Comparison of ENCODE assay signal across 14 cellular contexts in the genomic region with DNA sequence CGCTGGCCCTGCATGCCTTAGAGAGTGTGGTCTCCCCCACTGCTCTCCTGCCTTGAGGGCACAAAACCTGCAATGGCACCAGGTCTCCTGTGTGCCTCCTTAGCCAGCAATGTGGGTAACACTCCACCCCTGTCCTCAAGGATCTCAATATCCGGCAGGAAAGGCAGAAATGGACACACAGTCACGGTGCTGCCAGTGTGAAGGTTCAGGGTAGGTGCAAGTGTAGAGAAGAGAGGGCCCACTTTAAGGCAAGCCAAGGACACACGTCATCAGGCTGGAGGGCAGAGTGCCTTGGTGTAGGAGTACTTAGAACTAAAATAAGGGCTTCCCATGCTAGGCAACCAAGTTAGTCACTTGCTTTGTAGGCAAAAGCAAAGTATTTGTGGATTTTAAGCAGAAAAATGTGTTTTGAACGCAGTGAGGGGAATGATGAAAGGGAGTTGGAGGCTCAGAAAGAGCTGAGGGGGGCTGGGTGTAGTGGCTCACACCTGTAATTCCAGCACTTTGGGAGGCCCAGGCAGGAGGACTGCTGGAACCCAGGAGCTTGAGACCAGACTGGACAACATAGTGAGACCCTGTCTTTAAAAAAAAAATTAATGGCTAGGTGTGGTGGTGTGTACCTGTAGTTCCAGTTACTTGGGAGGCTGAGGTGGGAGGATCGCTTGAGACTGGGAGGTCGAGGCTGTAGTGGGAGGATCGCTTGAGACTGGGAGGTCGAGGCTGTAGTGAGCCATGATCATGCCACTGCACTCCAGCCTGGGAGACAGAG.
DNase-seq lines count a peak whose midpoint lies in the region; ATAC-seq, FAIRE-seq and TF ChIP-seq lines count a peak whose summit lies in the region.
"Had no signal": no experiment of that assay in that cellular context is flagged by ENCODE, and none has a peak within 500 bp of the region (broad histone marks: within the 10 kb centered on the region; RNA-seq: fewer than 3 reads in every experiment).

No MANE protein-coding gene starts in this region.

- no TSS peak for BruUV-seq in MCF 10A (replicated peaks; lab: Mats Ljungman, UMichigan)
- BruUV-seq in mammary epithelial cell (replicated peaks; lab: Mats Ljungman, UMichigan), result no TSS peak

- H3K27ac Mint-ChIP-seq in MCF 10A (ENCODE audit: low read depth, unreplicated experiment) (peak overlapping the region; percentile 50), nephron progenitor cell (peak overlapping the region; percentile 71), progenitor cell of endocrine pancreas (peak overlapping the region; percentile 69), chondrocyte (ENCODE audit: unreplicated experiment) (no peak overlapping the region)

- H3K4me3 Mint-ChIP-seq in MCF 10A (ENCODE audit: unreplicated experiment), result no peak overlapping the region
- H3K4me3 Mint-ChIP-seq in nephron progenitor cell, result no peak overlapping the region
- H3K4me3 Mint-ChIP-seq in progenitor cell of endocrine pancreas (ENCODE audit: low read depth), result no peak overlapping the region
- H3K4me3 Mint-ChIP-seq in chondrocyte (ENCODE audit: unreplicated experiment), result no peak overlapping the region
- H3K4me3 Mint-ChIP-seq: CD14-positive monocyte had no signal

- no peaks in the 10 kb centered on the region for H3K9me3 Mint-ChIP-seq in MCF 10A (ENCODE audit: unreplicated experiment)
- H3K9me3 Mint-ChIP-seq in nephron progenitor cell, result no peaks in the 10 kb centered on the region
- no peaks in the 10 kb centered on the region for H3K9me3 Mint-ChIP-seq in progenitor cell of endocrine pancreas (ENCODE audit: low read depth)
- H3K9me3 Mint-ChIP-seq in chondrocyte (ENCODE audit: low read depth), result no peaks in the 10 kb centered on the region

- dilution Hi-C loops in mammary epithelial cell (cut with HindIII; ENCODE audit: low sequenced_read_pairs), result no loop called here

- no peak for ATAC-seq in HG02588 (IDR thresholded peaks at IDR 0.05; ENCODE audit: unreplicated experiment)

- no peak overlapping the region for H3K4me3 ChIP-seq in mammary epithelial cell (replicated peaks in 1 of 3; ENCODE audit: insufficient read depth in 1 of 3, low read depth in 2 of 3, low read length in 3 of 3)
- H3K4me3 ChIP-seq: HAP-1 had no signal

- POLR2A ChIA-PET in MCF 10A (lab: Yijun Ruan, JAX), result no interaction called here

- H3K4me1 ChIP-seq in mammary epithelial cell (ENCODE audit: insufficient read depth, low read length), result no peaks in the 10 kb centered on the region

- no peak overlapping the region for H3K9ac ChIP-seq in mammary epithelial cell (ENCODE audit: insufficient read depth, low read length)

- no peaks in the 10 kb centered on the region for H3K27me3 ChIP-seq in mammary epithelial cell (ENCODE audit: insufficient read depth, low read length)

- no peaks in the 10 kb centered on the region for H4K20me1 ChIP-seq in mammary epithelial cell (ENCODE audit: insufficient read depth, low read length)

- 79% methylated on average over 9 of the region's 9 CpGs for WGBS in mammary epithelial cell (ENCODE audit: low coverage, missing lambda C conversion rate)

- H3K27me3 Mint-ChIP-seq in MCF 10A (ENCODE audit: insufficient read depth, unreplicated experiment) (no peaks in the 10 kb centered on the region), nephron progenitor cell (ENCODE audit: low read depth, poor library complexity) (no peaks in the 10 kb centered on the region), progenitor cell of endocrine pancreas (peaks cover 3% of the 10 kb centered on the region), chondrocyte (ENCODE audit: low read depth) (no peaks in the 10 kb centered on the region)

- DNase-seq in MCF 10A (ENCODE audit: unreplicated experiment) (no peak), mammary epithelial cell (no peak), HTR-8/SVneo (ENCODE audit: insufficient read length, low spot score) (no peak), nephron progenitor cell (no peak), progenitor cell of endocrine pancreas (ENCODE audit: low spot score, unreplicated experiment) (no peak), middle frontal gyrus (ENCODE audit: extremely low spot score, low spot score) (no peak), chondrocyte (ENCODE audit: low spot score) (no peak)
- DNase-seq: DMS53, GF-D8, GOT3 had no signal

- in situ Hi-C loops in mammary epithelial cell (cut with MboI; ENCODE audit: low sequenced_read_pairs in 2 of 2), result loop anchor here in 1 of 2 donors (25.0 kb wide), 1 partner anchor 1409 kb away; no protein-coding TSS in a partner anchor

- intact Hi-C loops in MCF 10A (cut with micrococcal nuclease) (no loop called here), mammary epithelial cell (cut with micrococcal nuclease) (no loop called here)

- H3K36me3 ChIP-seq in mammary epithelial cell (ENCODE audit: insufficient read depth, low read length), result no peaks in the 10 kb centered on the region
- H3K36me3 ChIP-seq: HAP-1 had no signal

- H3K4me2 ChIP-seq in mammary epithelial cell (ENCODE audit: insufficient read depth, low read depth, low read length), result no peak overlapping the region

- TF ChIP-seq CTCF in MCF 10A (IDR thresholded peaks at IDR 0.05; ENCODE audit: unreplicated experiment), result no peak
- no peak for TF ChIP-seq CTCF in mammary epithelial cell (conservative IDR thresholded peaks at IDR 0.05 in 1 of 2, IDR thresholded peaks at IDR 0.05 in 1 of 2; ENCODE audit: extremely low read depth in 1 of 2, insufficient read depth in 1 of 2, low read depth in 1 of 2, low read length in 2 of 2)
- TF ChIP-seq CTCF in nephron progenitor cell (IDR thresholded peaks at IDR 0.05), result no peak
- no peak for TF ChIP-seq CTCF in progenitor cell of endocrine pancreas (IDR thresholded peaks at IDR 0.05; ENCODE audit: unreplicated experiment)
- no peak for TF ChIP-seq CTCF in chondrocyte (IDR thresholded peaks at IDR 0.05)

- CTCF ChIA-PET in MCF 10A (lab: Yijun Ruan, JAX) (interaction anchor here (0.8 to 3.7 kb wide), 3 partner anchors 13 to 66 kb away, joined by 3 to 14 read pairs (median 6); no protein-coding TSS in a partner anchor), mammary epithelial cell (lab: Charles Lee; ENCODE audit: low non-redundant PET) (no interaction called here)

- peak; percentile 23 for FAIRE-seq in HTR-8/SVneo (lab: Jason Lieb, UNC)

- peaks cover 7% of the 10 kb centered on the region for H3K36me3 Mint-ChIP-seq in MCF 10A (ENCODE audit: insufficient read depth, unreplicated experiment)
- H3K36me3 Mint-ChIP-seq in nephron progenitor cell (ENCODE audit: low read depth), result no peaks in the 10 kb centered on the region
- H3K36me3 Mint-ChIP-seq in progenitor cell of endocrine pancreas (ENCODE audit: insufficient read depth), result no peaks in the 10 kb centered on the region
- no peaks in the 10 kb centered on the region for H3K36me3 Mint-ChIP-seq in chondrocyte (ENCODE audit: low read depth)
- H3K36me3 Mint-ChIP-seq: CD14-positive monocyte had no signal

- H3K9me3 ChIP-seq in mammary epithelial cell (replicated peaks; ENCODE audit: insufficient read depth, low read length), result no peaks in the 10 kb centered on the region
- H3K9me3 ChIP-seq: HAP-1 had no signal

- no peaks in the 10 kb centered on the region for H3K79me2 ChIP-seq in mammary epithelial cell (ENCODE audit: insufficient read depth, low read length)

- H3K4me1 Mint-ChIP-seq in MCF 10A (ENCODE audit: insufficient read depth, unreplicated experiment) (peaks cover 6% of the 10 kb centered on the region), nephron progenitor cell (no peaks in the 10 kb centered on the region), progenitor cell of endocrine pancreas (ENCODE audit: low read depth) (peaks cover 10% of the 10 kb centered on the region), chondrocyte (ENCODE audit: low read depth) (peaks cover 5% of the 10 kb centered on the region)
- H3K4me1 Mint-ChIP-seq: CD14-positive monocyte had no signal

- H3K27ac ChIP-seq in mammary epithelial cell (ENCODE audit: insufficient read depth, low read depth, low read length), result no peak overlapping the region
- H3K27ac ChIP-seq: 22Rv1 had no signal

- H2AFZ ChIP-seq in mammary epithelial cell (ENCODE audit: low read depth, low read length), result no peak overlapping the region
